17 cellular contexts compared by ENCODE assay signal in the genomic region with DNA sequence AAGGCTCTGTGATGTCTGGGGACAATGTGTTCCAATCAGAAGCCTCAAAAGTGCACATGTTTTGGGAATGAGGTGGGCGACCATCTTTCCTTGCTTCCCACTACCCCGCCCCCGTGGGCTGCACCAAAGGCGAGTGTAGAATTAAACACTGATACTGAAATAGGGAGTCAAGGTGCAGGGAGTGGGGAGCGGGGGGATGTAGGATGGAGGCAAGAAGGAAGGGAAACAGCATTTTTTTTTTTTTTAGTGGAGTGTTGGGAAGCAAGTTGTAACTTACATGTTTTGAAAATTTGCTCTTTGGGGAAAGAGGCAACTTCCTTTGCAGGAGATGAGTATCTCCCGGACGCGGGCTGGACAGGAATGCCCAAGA. TPM values are rescaled to one million over a fixed set of nuclear protein-coding genes. Genes with fewer than 3 reads are reported as not detected.
DNase-seq lines count a peak whose midpoint lies in the region; ATAC-seq, FAIRE-seq and TF ChIP-seq lines count a peak whose summit lies in the region.
"Had no signal": no experiment of that assay in that cellular context is flagged by ENCODE, and none has a peak within 500 bp of the region (broad histone marks: within the 10 kb centered on the region; RNA-seq: fewer than 3 reads in every experiment).

No MANE protein-coding gene starts in this region.

- H3K4me1 ChIP-seq in mesenchymal stem cell (ENCODE audit: control insufficient read depth, insufficient read depth, low read depth, low read length) (peaks cover 22% of the 10 kb centered on the region), stomach smooth muscle (ENCODE audit: control insufficient read depth, insufficient read depth, low read length) (peaks cover 32% of the 10 kb centered on the region), kidney (ENCODE audit: control insufficient read depth in 1 of 2, insufficient read depth in 1 of 2, low read depth in 1 of 2, low read length in 2 of 2) (peaks cover 4 to 14% of the 10 kb centered on the region in 2 donors), psoas muscle (peaks cover 17% of the 10 kb centered on the region)

- H2AFZ ChIP-seq in mesenchymal stem cell (ENCODE audit: low read depth, low read length), result no peak overlapping the region

- no peak overlapping the region for H2BK5ac ChIP-seq in mesenchymal stem cell (ENCODE audit: low read depth, low read length, poor library complexity, severe bottlenecking)

- no peak for FAIRE-seq in kidney (lab: Jason Lieb, UNC)
- FAIRE-seq: A204.1, islet of Langerhans had no signal

- H3K27ac ChIP-seq in mesenchymal stem cell (ENCODE audit: low read length, poor library complexity, severe bottlenecking) (no peak overlapping the region), stomach smooth muscle (ENCODE audit: low read length) (no peak overlapping the region), kidney (ENCODE audit: low read depth in 2 of 2, low read length in 2 of 2) (no peak overlapping the region), psoas muscle (no peak overlapping the region)
- H3K27ac ChIP-seq: KMS-11 had no signal

- no peak overlapping the region for H2AK5ac ChIP-seq in mesenchymal stem cell (ENCODE audit: low read length, severe bottlenecking)

- POLR2A ChIA-PET in WTC11 (lab: Charles Lee), result no interaction called here

- H2BK15ac ChIP-seq in mesenchymal stem cell (ENCODE audit: low read depth, poor library complexity, severe bottlenecking), result no peak overlapping the region

- H3K9me3 Mint-ChIP-seq in WTC11, result no peaks in the 10 kb centered on the region
- H3K9me3 Mint-ChIP-seq in activated naive CD8-positive, alpha-beta T cell treated with anti-CD3 and anti-CD28 coated beads, Interleukin-2, amount 50 U/mL, for 24 hours, result no peaks in the 10 kb centered on the region
- H3K9me3 Mint-ChIP-seq: stimulated activated memory B cell treated with anti-CD40 and anti-IgM and Interleukin-4, amounts not matched to agents 10 μg/mL and 1 μg/mL and 100 μg/mL, for 72 hours had no signal

- H4K8ac ChIP-seq in mesenchymal stem cell (ENCODE audit: low read length), result no peak overlapping the region

- H3K4me3 ChIP-seq in mesenchymal stem cell (ENCODE audit: insufficient read depth in 1 of 2, low read depth in 1 of 2, low read length in 2 of 2) (peak overlapping the region in 1 of 2 experiments; percentile 78), stomach smooth muscle (ENCODE audit: low read length in 2 of 2) (peak overlapping the region; percentile 66 to 69), kidney (ENCODE audit: low read length in 2 of 2) (no peak overlapping the region), psoas muscle (no peak overlapping the region)

- H3K27me3 ChIP-seq in mesenchymal stem cell (ENCODE audit: control insufficient read depth in 1 of 2, insufficient read depth in 1 of 2, low read length in 2 of 2), result peaks cover 70 to 77% of the 10 kb centered on the region in 2 experiments
- H3K27me3 ChIP-seq in stomach smooth muscle (ENCODE audit: control insufficient read depth in 1 of 2, insufficient read depth in 2 of 2, low read length in 2 of 2), result peaks cover 62 to 74% of the 10 kb centered on the region in 2 donors
- peaks cover 0 to 86% (median 57%) of the 10 kb centered on the region in 3 donors for H3K27me3 ChIP-seq in psoas muscle (ENCODE audit: insufficient read depth in 3 of 3, low read length in 2 of 3)

- H2BK120ac ChIP-seq in mesenchymal stem cell (ENCODE audit: low read depth, low read length), result no peak overlapping the region

- peak overlapping the region; percentile 67 for H3K4me3 Mint-ChIP-seq in WTC11
- H3K4me3 Mint-ChIP-seq in activated naive CD8-positive, alpha-beta T cell treated with anti-CD3 and anti-CD28 coated beads, Interleukin-2, amount 50 U/mL, for 24 hours, result no peak overlapping the region

- no peaks in the 10 kb centered on the region for H3K36me3 ChIP-seq in mesenchymal stem cell (ENCODE audit: control insufficient read depth in 1 of 2, insufficient read depth in 2 of 2, low read depth in 1 of 2, low read length in 2 of 2)
- no peaks in the 10 kb centered on the region for H3K36me3 ChIP-seq in stomach smooth muscle (ENCODE audit: control insufficient read depth in 2 of 2, insufficient read depth in 2 of 2, low read length in 2 of 2)
- H3K36me3 ChIP-seq in kidney (ENCODE audit: control insufficient read depth in 1 of 2, insufficient read depth in 2 of 2, low read length in 2 of 2), result no peaks in the 10 kb centered on the region
- no peaks in the 10 kb centered on the region for H3K36me3 ChIP-seq in psoas muscle (ENCODE audit: insufficient read depth in 1 of 2, low read depth in 1 of 2)

- CTCF ChIA-PET in WTC11 (lab: Charles Lee), result no interaction called here

- no peaks in the 10 kb centered on the region for H3K9me3 ChIP-seq in mesenchymal stem cell (ENCODE audit: control insufficient read depth, low read length)
- H3K9me3 ChIP-seq in stomach smooth muscle (ENCODE audit: control insufficient read depth in 2 of 2, low read length in 2 of 2), result no peaks in the 10 kb centered on the region
- H3K9me3 ChIP-seq in kidney (ENCODE audit: control insufficient read depth in 1 of 2, low read length in 2 of 2), result no peaks in the 10 kb centered on the region
- H3K9me3 ChIP-seq in psoas muscle, result no peaks in the 10 kb centered on the region

- peaks cover 69% of the 10 kb centered on the region for H3K4me1 Mint-ChIP-seq in WTC11
- H3K4me1 Mint-ChIP-seq in activated naive CD8-positive, alpha-beta T cell treated with anti-CD3 and anti-CD28 coated beads, Interleukin-2, amount 50 U/mL, for 24 hours, result peaks cover 47% of the 10 kb centered on the region

- H3K18ac ChIP-seq in mesenchymal stem cell (ENCODE audit: low read depth in 1 of 2, low read length in 2 of 2), result no peak overlapping the region

- no peak overlapping the region for H2BK12ac ChIP-seq in mesenchymal stem cell (ENCODE audit: low read length in 2 of 2)

- DNase-seq in NCI-H1417 treated with DMSO at 0.1 percent for 48 hours (lab: John Stamatoyannopoulos, UW) (peak; percentile 87), NCI-H1417 (lab: John Stamatoyannopoulos, UW) (no peak), WTC11 (ENCODE audit: low spot score) (no peak), mesenchymal stem cell (no peak), kidney (no peak), psoas muscle (no peak)
- DNase-seq in activated naive CD8-positive, alpha-beta T cell treated with anti-CD3 and anti-CD28 coated beads, Interleukin-2, amount 50 U/mL, for 24 hours, result no peak
- DNase-seq: CD8-positive, alpha-beta memory T cell; dermis blood vessel endothelial cell; GOT3; stimulated activated CD4-positive, alpha-beta T cell treated with anti-CD3 and anti-CD28 coated beads, Interleukin-4, amount 100 ng/mL, for 4 hours; T-helper 9 cell had no signal

- no peak overlapping the region for H3K23ac ChIP-seq in mesenchymal stem cell (ENCODE audit: low read length in 2 of 2)

- no peak overlapping the region for H3K4me2 ChIP-seq in mesenchymal stem cell (ENCODE audit: low read length, poor library complexity, severe bottlenecking)
- H3K4me2 ChIP-seq: KMS-11 had no signal

- WGBS in mesenchymal stem cell, result 4% methylated on average over 8 of the region's 8 CpGs
- 6 to 25% (median 16%) methylated on average over 8 of the region's 8 CpGs for WGBS in psoas muscle, 3 donors

- ATAC-seq in WTC11 (no peak), psoas muscle (no peak)
- no peak for ATAC-seq in activated naive CD8-positive, alpha-beta T cell treated with anti-CD3 and anti-CD28 coated beads, Interleukin-2, amount 50 U/mL, for 24 hours
- ATAC-seq: stimulated activated memory B cell treated with anti-CD40 and anti-IgM and Interleukin-4, amounts not matched to agents 10 μg/mL and 1 μg/mL and 100 μg/mL, for 72 hours had no signal

- H3K27ac Mint-ChIP-seq in WTC11, result no peak overlapping the region
- no peak overlapping the region for H3K27ac Mint-ChIP-seq in activated naive CD8-positive, alpha-beta T cell treated with anti-CD3 and anti-CD28 coated beads, Interleukin-2, amount 50 U/mL, for 24 hours
- H3K27ac Mint-ChIP-seq: CD8-positive, alpha-beta memory T cell; stimulated activated memory B cell treated with anti-CD40 and anti-IgM and Interleukin-4, amounts not matched to agents 10 μg/mL and 1 μg/mL and 100 μg/mL, for 72 hours had no signal

- H3K79me1 ChIP-seq in mesenchymal stem cell (replicated peaks; ENCODE audit: low read length, poor library complexity, severe bottlenecking), result no peaks in the 10 kb centered on the region

- H3K36me3 Mint-ChIP-seq in WTC11, result no peaks in the 10 kb centered on the region
- no peaks in the 10 kb centered on the region for H3K36me3 Mint-ChIP-seq in activated naive CD8-positive, alpha-beta T cell treated with anti-CD3 and anti-CD28 coated beads, Interleukin-2, amount 50 U/mL, for 24 hours (ENCODE audit: low read depth)
- H3K36me3 Mint-ChIP-seq: CD8-positive, alpha-beta memory T cell; stimulated activated memory B cell treated with anti-CD40 and anti-IgM and Interleukin-4, amounts not matched to agents 10 μg/mL and 1 μg/mL and 100 μg/mL, for 72 hours had no signal

- intact Hi-C loops in kidney (cut with DNase I) (loop anchor here (10.0 kb wide), 2 partner anchors 950 to 1110 kb away; no protein-coding TSS in a partner anchor), psoas muscle (cut with DNase I) (loop anchor here in 1 of 2 donors (5.0 kb wide), 1 partner anchor 948 kb away; no protein-coding TSS in a partner anchor)

- no peak overlapping the region for H3K4ac ChIP-seq in mesenchymal stem cell (ENCODE audit: low read depth in 1 of 2, low read length in 2 of 2)

- H4K91ac ChIP-seq in mesenchymal stem cell (ENCODE audit: low read length), result no peak overlapping the region

- H3K14ac ChIP-seq in mesenchymal stem cell (ENCODE audit: low read length in 2 of 2), result no peak overlapping the region

- peak overlapping the region; percentile 32 for H3K9ac ChIP-seq in mesenchymal stem cell (ENCODE audit: low read length)
- no peak overlapping the region for H3K9ac ChIP-seq in stomach smooth muscle (ENCODE audit: low read length in 2 of 2)
- H3K9ac ChIP-seq in kidney (ENCODE audit: low read length in 2 of 2), result no peak overlapping the region
- H3K9ac ChIP-seq: KMS-11 had no signal

- TF ChIP-seq CTCF in WTC11 (IDR thresholded peaks at IDR 0.05) (no peak), kidney (IDR thresholded peaks at IDR 0.05; ENCODE audit: borderline replicate concordance, extremely low read depth, insufficient read depth) (no peak), psoas muscle (IDR thresholded peaks at IDR 0.05) (no peak)

- H3K27me3 Mint-ChIP-seq in WTC11 (ENCODE audit: low read depth), result peaks cover 95% of the 10 kb centered on the region
- peaks cover 82% of the 10 kb centered on the region for H3K27me3 Mint-ChIP-seq in activated naive CD8-positive, alpha-beta T cell treated with anti-CD3 and anti-CD28 coated beads, Interleukin-2, amount 50 U/mL, for 24 hours

RNA-seq across cellular contexts. Expression of gene DLX5, which starts 0.5 kb away (rescaled TPM):
- total RNA-seq in WTC11 (2021) (not detected in 3 replicates), kidney (0.82 TPM), psoas muscle (not detected)
- polyA plus RNA-seq in mesenchymal stem cell (2013, experiment 1 of 2), result not detected
- not detected for polyA plus RNA-seq in mesenchymal stem cell (2013, experiment 2 of 2)
- polyA plus RNA-seq in kidney (ENCODE audit: insufficient read depth, low read depth, low replicate concordance) (not detected), psoas muscle (not detected)
- total RNA-seq: CD8-positive, alpha-beta memory T cell; dermis blood vessel endothelial cell had no signal
- polyA plus RNA-seq: CD8-positive, alpha-beta memory T cell had no signal

RNA-seq across cellular contexts. Expression of gene DLX6, which starts 19.8 kb away (rescaled TPM):
- total RNA-seq in WTC11 (2021), result 0.09 TPM in 1 of 3 replicates, not detected in the others
- not detected for polyA plus RNA-seq in mesenchymal stem cell (2013, experiment 1 of 2)
- not detected for polyA plus RNA-seq in mesenchymal stem cell (2013, experiment 2 of 2)
- total RNA-seq in kidney, result 0.13 TPM
- not detected for polyA plus RNA-seq in kidney (ENCODE audit: insufficient read depth, low read depth, low replicate concordance)
- not detected for total RNA-seq in psoas muscle
- not detected for polyA plus RNA-seq in psoas muscle
- total RNA-seq: CD8-positive, alpha-beta memory T cell; dermis blood vessel endothelial cell had no signal
- polyA plus RNA-seq: CD8-positive, alpha-beta memory T cell had no signal

Comparison
In these comparisons a context has a peak if more than half of its experiments do, and no peak if none do; other contexts are left out.
1. H3K4me3 ChIP-seq: peak in stomach smooth muscle (2 of 2); none in kidney (0 of 2) and psoas muscle (single experiment).